ENCODE assay signal across 8 cellular contexts in the genomic region with DNA sequence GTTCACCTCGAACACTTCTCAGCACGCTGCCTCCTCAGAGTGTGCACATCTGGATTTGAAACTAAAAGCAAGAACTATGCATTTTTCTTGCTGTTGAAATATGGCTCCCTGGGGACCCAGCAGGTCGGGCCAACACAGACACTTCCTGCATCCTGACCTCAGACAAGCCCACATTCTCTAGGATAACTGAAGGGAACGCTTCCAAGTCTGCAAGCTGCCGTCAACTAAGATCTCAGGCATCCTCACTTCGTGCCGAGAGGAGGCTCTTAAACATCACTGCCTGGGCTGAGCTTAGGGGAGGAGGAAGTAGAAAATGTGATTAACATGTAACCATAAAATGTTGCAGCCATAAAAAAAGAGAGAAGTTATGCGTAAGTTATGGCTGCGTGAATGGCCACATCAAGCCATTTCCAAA.
A peak's percentile ranks its signal among the peaks of the same experiment; 100 is the strongest.
DNase-seq lines count a peak whose midpoint lies in the region; ATAC-seq, FAIRE-seq and TF ChIP-seq lines count a peak whose summit lies in the region.

No MANE protein-coding gene starts in this region.

- peak; percentile 84 for ATAC-seq in Right ventricle myocardium superior (ENCODE audit: poor library complexity)
- no peak for ATAC-seq in naive thymus-derived CD8-positive, alpha-beta T cell

- peaks cover 11% of the 10 kb centered on the region for H3K9me3 Mint-ChIP-seq in activated CD4-positive, alpha-beta memory T cell treated with anti-CD3 and anti-CD28 coated beads, Interleukin-2, amount 10 ng/mL, durations not matched to agents 7 days and 5 days
- H3K9me3 Mint-ChIP-seq in activated CD4-positive, alpha-beta memory T cell treated with anti-CD3 and anti-CD28 coated beads for 36 hours = peaks cover 16% of the 10 kb centered on the region
- H3K9me3 Mint-ChIP-seq in naive thymus-derived CD8-positive, alpha-beta T cell = peaks cover 3 to 32% (median 18%) of the 10 kb centered on the region in 9 donors

- H3K4me3 Mint-ChIP-seq in activated CD4-positive, alpha-beta memory T cell treated with anti-CD3 and anti-CD28 coated beads, Interleukin-2, amount 10 ng/mL, durations not matched to agents 7 days and 5 days = no peak overlapping the region
- H3K4me3 Mint-ChIP-seq in activated CD4-positive, alpha-beta memory T cell treated with anti-CD3 and anti-CD28 coated beads for 36 hours = no peak overlapping the region
- H3K4me3 Mint-ChIP-seq in naive thymus-derived CD8-positive, alpha-beta T cell = peak overlapping the region in 1 of 10 donors; percentile 73

- TF ChIP-seq POLR2A in NB4 (IDR thresholded peaks at IDR 0.05; ENCODE audit: extremely low read depth, insufficient read length) = no peak

- H3K27me3 Mint-ChIP-seq in activated CD4-positive, alpha-beta memory T cell treated with anti-CD3 and anti-CD28 coated beads, Interleukin-2, amount 10 ng/mL, durations not matched to agents 7 days and 5 days = peaks cover 54% of the 10 kb centered on the region
- H3K27me3 Mint-ChIP-seq in activated CD4-positive, alpha-beta memory T cell treated with anti-CD3 and anti-CD28 coated beads for 36 hours = peaks cover 45% of the 10 kb centered on the region
- H3K27me3 Mint-ChIP-seq in naive thymus-derived CD8-positive, alpha-beta T cell = peaks cover 27 to 87% (median 43%) of the 10 kb centered on the region in 5 donors

- intact Hi-C loops in activated CD4-positive, alpha-beta memory T cell treated with anti-CD3 and anti-CD28 coated beads for 36 hours (cut with micrococcal nuclease) = no loop called here
- intact Hi-C loops in Right ventricle myocardium superior (cut with DNase I) = no loop called here

- POLR2A ChIA-PET in activated CD4-positive, alpha-beta memory T cell treated with anti-CD3 and anti-CD28 coated beads, Interleukin-2, amount 10 ng/mL, durations not matched to agents 7 days and 5 days (lab: Charles Lee) = no interaction called here
- POLR2A ChIA-PET in activated CD4-positive, alpha-beta memory T cell treated with anti-CD3 and anti-CD28 coated beads for 36 hours (lab: Charles Lee) = no interaction called here
- POLR2A ChIA-PET in naive thymus-derived CD8-positive, alpha-beta T cell (lab: Charles Lee) = no interaction called here

- H3K4me1 Mint-ChIP-seq in activated CD4-positive, alpha-beta memory T cell treated with anti-CD3 and anti-CD28 coated beads, Interleukin-2, amount 10 ng/mL, durations not matched to agents 7 days and 5 days = peaks cover 2% of the 10 kb centered on the region
- peaks cover 2% of the 10 kb centered on the region for H3K4me1 Mint-ChIP-seq in activated CD4-positive, alpha-beta memory T cell treated with anti-CD3 and anti-CD28 coated beads for 36 hours (ENCODE audit: low read depth)
- H3K4me1 Mint-ChIP-seq in naive thymus-derived CD8-positive, alpha-beta T cell = peaks cover 0 to 19% (median 5%) of the 10 kb centered on the region in 4 donors

- H3K27ac Mint-ChIP-seq in activated CD4-positive, alpha-beta memory T cell treated with anti-CD3 and anti-CD28 coated beads, Interleukin-2, amount 10 ng/mL, durations not matched to agents 7 days and 5 days = peak overlapping the region; percentile 9
- no peak overlapping the region for H3K27ac Mint-ChIP-seq in activated CD4-positive, alpha-beta memory T cell treated with anti-CD3 and anti-CD28 coated beads for 36 hours
- no peak overlapping the region for H3K27ac Mint-ChIP-seq in naive thymus-derived CD8-positive, alpha-beta T cell

- peak; percentile 17 for FAIRE-seq in urothelium cell line (lab: Jason Lieb, UNC)

- DNase-seq in activated CD4-positive, alpha-beta memory T cell treated with anti-CD3 and anti-CD28 coated beads, Interleukin-2, amount 10 ng/mL, durations not matched to agents 7 days and 5 days = no peak
- no peak for DNase-seq in activated CD4-positive, alpha-beta memory T cell treated with anti-CD3 and anti-CD28 coated beads for 36 hours
- DNase-seq in NB4 (ENCODE audit: low read depth) (peak; percentile 93), Right ventricle myocardium superior (peak; percentile 54), urothelium cell line (ENCODE audit: low spot score) (peak; percentile 87), NCI-H146 treated with DMSO at 0.1 percent for 48 hours (lab: John Stamatoyannopoulos, UW; ENCODE audit: unreplicated experiment) (no peak), NCI-H2227 treated with DMSO at 0.1 percent for 48 hours (lab: John Stamatoyannopoulos, UW) (no peak)
- no peak for DNase-seq in naive thymus-derived CD8-positive, alpha-beta T cell

- peaks cover 4% of the 10 kb centered on the region for H3K36me3 Mint-ChIP-seq in activated CD4-positive, alpha-beta memory T cell treated with anti-CD3 and anti-CD28 coated beads, Interleukin-2, amount 10 ng/mL, durations not matched to agents 7 days and 5 days (ENCODE audit: low read depth)
- H3K36me3 Mint-ChIP-seq in activated CD4-positive, alpha-beta memory T cell treated with anti-CD3 and anti-CD28 coated beads for 36 hours = no peaks in the 10 kb centered on the region
- peaks cover 0 to 17% (median 0%) of the 10 kb centered on the region in 3 donors for H3K36me3 Mint-ChIP-seq in naive thymus-derived CD8-positive, alpha-beta T cell

- CTCF ChIA-PET in activated CD4-positive, alpha-beta memory T cell treated with anti-CD3 and anti-CD28 coated beads, Interleukin-2, amount 10 ng/mL, durations not matched to agents 7 days and 5 days (lab: Charles Lee) = no interaction called here
- CTCF ChIA-PET in activated CD4-positive, alpha-beta memory T cell treated with anti-CD3 and anti-CD28 coated beads for 36 hours (lab: Charles Lee) = no interaction called here

- no peak for TF ChIP-seq CTCF in NB4 (IDR thresholded peaks at IDR 0.05; ENCODE audit: low read depth, low read length)

- no peak overlapping the region for H3K4me3 ChIP-seq in NB4 (ENCODE audit: low read depth, low read length)

Comparison
In these comparisons a context has a peak if more than half of its experiments do, and no peak if none do; other contexts are left out.
1. DNase-seq: peak in NB4 (single experiment), Right ventricle myocardium superior (single experiment) and urothelium cell line (single experiment); none in activated CD4-positive, alpha-beta memory T cell treated with anti-CD3 and anti-CD28 coated beads, Interleukin-2, amount 10 ng/mL, durations not matched to agents 7 days and 5 days (single experiment), activated CD4-positive, alpha-beta memory T cell treated with anti-CD3 and anti-CD28 coated beads for 36 hours (single experiment), NCI-H146 treated with DMSO at 0.1 percent for 48 hours (single experiment), naive thymus-derived CD8-positive, alpha-beta T cell (0 of 10) and NCI-H2227 treated with DMSO at 0.1 percent for 48 hours (single experiment).